Comparison of ENCODE assay signal across 20 cellular contexts in genomic region chr15:69951511-69952209, GRCh38.
DNase-seq lines count a peak whose midpoint lies in the region; ATAC-seq, FAIRE-seq and TF ChIP-seq lines count a peak whose summit lies in the region.
"Had no signal": no experiment of that assay in that cellular context is flagged by ENCODE, and none has a peak within 500 bp of the region (broad histone marks: within the 10 kb centered on the region; RNA-seq: fewer than 3 reads in every experiment).

No MANE protein-coding gene starts in this region.

- H3K4me3 Mint-ChIP-seq in GM23338 (no peak overlapping the region), CD14-positive monocyte (no peak overlapping the region)
- H3K4me3 Mint-ChIP-seq: natural killer cell treated with Interleukin-12 subunit alpha and Interleukin-12 subunit beta and Interleukin-15 and Interleukin-18, amount 100 ng/mL, for 72 hours had no signal

- H3K79me2 ChIP-seq in GM23338 (replicated peaks; ENCODE audit: insufficient read depth) (no peaks in the 10 kb centered on the region), H1 (ENCODE audit: control insufficient read depth in 1 of 2, insufficient read depth in 2 of 2, low read length in 2 of 2) (no peaks in the 10 kb centered on the region)

- H4K20me1 ChIP-seq in GM23338 (replicated peaks; ENCODE audit: insufficient read depth) = no peaks in the 10 kb centered on the region
- no peaks in the 10 kb centered on the region for H4K20me1 ChIP-seq in H1 (replicated peaks in 1 of 2; ENCODE audit: control insufficient read depth in 1 of 2, insufficient read depth in 2 of 2, low read length in 2 of 2)

- H3K9me3 ChIP-seq in H1 (ENCODE audit: insufficient read depth in 2 of 2, low read depth in 1 of 2, low read length in 1 of 2) (no peaks in the 10 kb centered on the region), neuronal stem cell (replicated peaks in 1 of 2; ENCODE audit: control insufficient read depth in 2 of 2, insufficient read depth in 1 of 2, low read depth in 1 of 2, low read length in 2 of 2) (no peaks in the 10 kb centered on the region)
- H3K9me3 ChIP-seq: HAP-1, heart left ventricle had no signal

- H3K4ac ChIP-seq in H1 (replicated peaks; ENCODE audit: insufficient read length, low read depth, low read length) = no peak overlapping the region
- no peak overlapping the region for H3K4ac ChIP-seq in neuronal stem cell (ENCODE audit: low read length)

- DNase-seq in GM23338 (ENCODE audit: low spot score) (no peak), NCI-H69 (lab: John Stamatoyannopoulos, UW) (peak; percentile 26), H1 (ENCODE audit: low read depth in 1 of 2, low spot score in 2 of 2) (no peak), head of caudate nucleus (no peak), NCI-H2171 treated with DMSO at 0.1 percent for 48 hours (lab: John Stamatoyannopoulos, UW) (no peak), CD14-positive monocyte (ENCODE audit: low spot score) (no peak), neuronal stem cell (ENCODE audit: low spot score) (no peak)
- DNase-seq: Calu3; cortex of kidney; heart left ventricle; mesendoderm; stimulated activated CD4-positive, alpha-beta T cell treated with anti-CD3 and anti-CD28 coated beads, Interleukin-15, amount 100 ng/mL, for 24 hours; stimulated activated naive CD8-positive, alpha-beta T cell treated with anti-CD3 and anti-CD28 coated beads, Interleukin-15, Interleukin-2, amounts not matched to agents 100 U/mL and 50 U/mL, for 24 hours; T-helper 9 cell had no signal

- no peak overlapping the region for H3K4me3 ChIP-seq in GM23338
- no peak overlapping the region for H3K4me3 ChIP-seq in H1 (ENCODE audit: extremely low read depth in 1 of 4, insufficient read depth in 2 of 4, low read depth in 3 of 4, low read length in 4 of 4)
- no peak overlapping the region for H3K4me3 ChIP-seq in neuronal stem cell (ENCODE audit: low read length in 2 of 2)
- H3K4me3 ChIP-seq: HAP-1, heart left ventricle had no signal

- TF ChIP-seq POLR2A in H1 (IDR thresholded peaks at IDR 0.05; ENCODE audit: control extremely low read depth in 1 of 2, low read depth in 2 of 2, low read length in 2 of 2) = no peak

- intact Hi-C loops in head of caudate nucleus (cut with DNase I) (no loop called here), CD14-positive monocyte (cut with micrococcal nuclease) (no loop called here)

- no peak for TF ChIP-seq RAD21 in H1 (IDR thresholded peaks at IDR 0.05 in 1 of 2, conservative IDR thresholded peaks at IDR 0.05 in 1 of 2; ENCODE audit: low read depth in 2 of 2, low read length in 2 of 2)

- no peak overlapping the region for H2BK5ac ChIP-seq in H1 (ENCODE audit: low read depth, low read length)
- H2BK5ac ChIP-seq in neuronal stem cell (ENCODE audit: low read length) = no peak overlapping the region

- no peak overlapping the region for H4K8ac ChIP-seq in H1 (ENCODE audit: extremely low read depth, insufficient read depth, low read length)
- H4K8ac ChIP-seq in neuronal stem cell (ENCODE audit: low read depth, low read length) = no peak overlapping the region

- no peaks in the 10 kb centered on the region for H3F3A ChIP-seq in GM23338 (replicated peaks; ENCODE audit: low read depth)

- H3K27me3 ChIP-seq in GM23338 (ENCODE audit: insufficient read depth) = no peaks in the 10 kb centered on the region
- no peaks in the 10 kb centered on the region for H3K27me3 ChIP-seq in H1 (replicated peaks in 1 of 4; ENCODE audit: control insufficient read depth in 3 of 4, extremely low read depth in 1 of 4, insufficient read depth in 3 of 4, low read length in 3 of 4)
- peaks cover 0 to 8% (median 0%) of the 10 kb centered on the region in 3 experiments for H3K27me3 ChIP-seq in neuronal stem cell (ENCODE audit: control insufficient read depth in 3 of 3, insufficient read depth in 3 of 3, low read depth in 1 of 3, low read length in 3 of 3)

- CTCF ChIA-PET in H1 (lab: Charles Lee; ENCODE audit: partially characterized antibody) = no interaction called here

- TF ChIP-seq EP300 in H1 (IDR thresholded peaks at IDR 0.05; ENCODE audit: borderline replicate concordance in 1 of 2, low read depth in 2 of 2, low read length in 2 of 2) = no peak

- H3K9me2 ChIP-seq in GM23338 (ENCODE audit: insufficient read depth) = 0 out of 2 replicates have a peak, but pooled peaks cover 5% of the 10 kb centered on the region

- ATAC-seq in GM23338 = no peak
- ATAC-seq: heart left ventricle; natural killer cell treated with Interleukin-12 subunit alpha and Interleukin-12 subunit beta and Interleukin-15 and Interleukin-18, amount 100 ng/mL, for 72 hours; stimulated activated naive CD8-positive, alpha-beta T cell treated with anti-CD3 and anti-CD28 coated beads, Interleukin-15, Interleukin-2, amounts not matched to agents 100 U/mL and 50 U/mL, for 24 hours had no signal

- H2AK5ac ChIP-seq in H1 (ENCODE audit: low read depth, low read length) (no peak overlapping the region), neuronal stem cell (ENCODE audit: low read depth, low read length) (no peak overlapping the region)

- H3K27ac ChIP-seq in 22Rv1 (peak overlapping the region; percentile 19), GM23338 (ENCODE audit: low read depth) (no peak overlapping the region), H1 (ENCODE audit: low read depth, low read length) (no peak overlapping the region), neuronal stem cell (replicated peaks; ENCODE audit: low read length) (no peak overlapping the region)
- H3K27ac ChIP-seq: epithelial cell of prostate, heart left ventricle had no signal

- H3K4me2 ChIP-seq in GM23338 (no peak overlapping the region), H1 (ENCODE audit: insufficient read depth in 1 of 2, low read depth in 2 of 2, low read length in 2 of 2) (no peak overlapping the region), neuronal stem cell (ENCODE audit: insufficient read depth, low read length, poor library complexity, severe bottlenecking) (no peak overlapping the region)

- H3K56ac ChIP-seq in H1 (replicated peaks; ENCODE audit: insufficient read length, low read depth, low read length) = no peak overlapping the region

- POLR2A ChIA-PET in H1 (lab: Charles Lee; ENCODE audit: partially characterized antibody) = no interaction called here

- no peak overlapping the region for H4K5ac ChIP-seq in H1 (ENCODE audit: insufficient read length, low read depth, low read length)

- WGBS in H1 (ENCODE audit: extremely low coverage in 1 of 2, insufficient coverage in 1 of 2, insufficient read length in 1 of 2, insufficient replicate concordance in 2 of 2, low coverage in 1 of 2, low lambda C conversion rate in 2 of 2, missing lambda C conversion rate in 1 of 2), 2 experiments = 83% methylated on average over 4 of the region's 4 CpGs; no CpG with 5 or more reads in 1 of the 2 experiments
- WGBS in neuronal stem cell (ENCODE audit: extremely low coverage in 2 of 2, insufficient read length in 2 of 2, insufficient replicate concordance in 1 of 2), 2 donors = no CpG with 5 or more reads among the region's 4 CpGs

- no peaks in the 10 kb centered on the region; the same call in 1 of the 2 replicates for H3K23me2 ChIP-seq in H1 (ENCODE audit: low read depth, low read length)

- FAIRE-seq in H1 (lab: Jason Lieb, UNC) = no peak
- FAIRE-seq: astrocyte, keratinocyte had no signal

- H4K91ac ChIP-seq in H1 (replicated peaks; ENCODE audit: insufficient read length, low read length) (no peak overlapping the region), neuronal stem cell (ENCODE audit: low read depth, low read length, poor library complexity) (no peak overlapping the region)

- no peaks in the 10 kb centered on the region for H3K36me3 Mint-ChIP-seq in GM23338 (ENCODE audit: low read depth)
- H3K36me3 Mint-ChIP-seq in CD14-positive monocyte = no peaks in the 10 kb centered on the region
- H3K36me3 Mint-ChIP-seq: natural killer cell treated with Interleukin-12 subunit alpha and Interleukin-12 subunit beta and Interleukin-15 and Interleukin-18, amount 100 ng/mL, for 72 hours had no signal

- H3K79me1 ChIP-seq in H1 (ENCODE audit: low read depth, low read length) = no peaks in the 10 kb centered on the region
- H3K79me1 ChIP-seq in neuronal stem cell (ENCODE audit: low read depth, low read length) = no peaks in the 10 kb centered on the region

- H3K18ac ChIP-seq in H1 (ENCODE audit: extremely low read depth, low read length) = no peak overlapping the region
- no peak overlapping the region for H3K18ac ChIP-seq in neuronal stem cell (ENCODE audit: low read length)

- no peaks in the 10 kb centered on the region for H3K36me3 ChIP-seq in GM23338 (ENCODE audit: insufficient read depth)
- H3K36me3 ChIP-seq in H1 (ENCODE audit: control insufficient read depth in 2 of 4, insufficient read depth in 4 of 4, low read length in 3 of 4) = no peaks in the 10 kb centered on the region
- H3K36me3 ChIP-seq in neuronal stem cell (replicated peaks in 1 of 2; ENCODE audit: control insufficient read depth in 2 of 2, insufficient read depth in 2 of 2, low read length in 2 of 2) = no peaks in the 10 kb centered on the region
- H3K36me3 ChIP-seq: HAP-1, heart left ventricle had no signal

- H3K4me1 ChIP-seq in GM23338 (ENCODE audit: insufficient read depth) (no peaks in the 10 kb centered on the region), H1 (replicated peaks in 1 of 4; ENCODE audit: control insufficient read depth in 3 of 4, insufficient read depth in 4 of 4, low read length in 3 of 4) (no peaks in the 10 kb centered on the region), neuronal stem cell (ENCODE audit: control insufficient read depth in 2 of 2, insufficient read depth in 1 of 2, low read depth in 1 of 2, low read length in 2 of 2) (peaks cover 0 to 11% of the 10 kb centered on the region in 2 donors)
- H3K4me1 ChIP-seq: HAP-1, heart left ventricle had no signal

- no peak overlapping the region for H3K14ac ChIP-seq in H1 (ENCODE audit: insufficient read length)
- H3K14ac ChIP-seq in neuronal stem cell (ENCODE audit: low read length) = no peak overlapping the region

- no peak overlapping the region for H2BK120ac ChIP-seq in H1 (replicated peaks; ENCODE audit: low read depth, low read length)
- H2BK120ac ChIP-seq in neuronal stem cell (ENCODE audit: low read depth, low read length) = no peak overlapping the region

- H3K9me3 Mint-ChIP-seq in GM23338 = no peaks in the 10 kb centered on the region; the same call in 2 of the 3 replicates
- no peaks in the 10 kb centered on the region for H3K9me3 Mint-ChIP-seq in CD14-positive monocyte
- H3K9me3 Mint-ChIP-seq: natural killer cell treated with Interleukin-12 subunit alpha and Interleukin-12 subunit beta and Interleukin-15 and Interleukin-18, amount 100 ng/mL, for 72 hours had no signal

- TF ChIP-seq CTCF in 22Rv1 (IDR thresholded peaks at IDR 0.05) = 0 out of 2 replicates have a peak, but pooled peaks have one; percentile 12
- TF ChIP-seq CTCF in GM23338 (conservative IDR thresholded peaks at IDR 0.05; ENCODE audit: low read depth in 2 of 2) = no peak
- no peak for TF ChIP-seq CTCF in H1 (IDR thresholded peaks at IDR 0.05; ENCODE audit: control extremely low read depth in 1 of 3, insufficient read depth in 1 of 3, low read depth in 1 of 3, low read length in 3 of 3)
- TF ChIP-seq CTCF in CD14-positive monocyte (IDR thresholded peaks at IDR 0.05) = no peak

- H2BK15ac ChIP-seq in H1 (ENCODE audit: low read length) = no peak overlapping the region
- H2BK15ac ChIP-seq in neuronal stem cell (ENCODE audit: low read length) = no peak overlapping the region

- H3K9ac ChIP-seq in H1 (replicated peaks in 1 of 4; ENCODE audit: extremely low read depth in 1 of 4, low read depth in 3 of 4, low read length in 3 of 4) = no peak overlapping the region
- H3K9ac ChIP-seq in neuronal stem cell (ENCODE audit: low read depth, low read length, poor library complexity) = no peak overlapping the region

- peaks cover 2% of the 10 kb centered on the region for H3K27me3 Mint-ChIP-seq in GM23338 (ENCODE audit: insufficient read depth, low read depth, poor library complexity)
- H3K27me3 Mint-ChIP-seq in CD14-positive monocyte (ENCODE audit: low read depth in 3 of 3) = peaks cover 0 to 3% (median under 1%) of the 10 kb centered on the region in 3 donors

- 0 out of 2 replicates have a peak overlapping the region, but pooled peaks have one; percentile 12 for H2AFZ ChIP-seq in GM23338
- H2AFZ ChIP-seq in H1 (ENCODE audit: low read length) = peak overlapping the region; percentile 45; the same call in 1 of the 2 replicates
- H2AFZ ChIP-seq in neuronal stem cell (ENCODE audit: low read length) = no peak overlapping the region

- H2BK12ac ChIP-seq in H1 (ENCODE audit: low read depth, low read length) (no peak overlapping the region), neuronal stem cell (ENCODE audit: low read length) (no peak overlapping the region)

- H2BK20ac ChIP-seq in H1 (ENCODE audit: low read length) = no peak overlapping the region

- no peak overlapping the region for H3K27ac Mint-ChIP-seq in GM23338
- no peak overlapping the region for H3K27ac Mint-ChIP-seq in CD14-positive monocyte
- H3K27ac Mint-ChIP-seq: natural killer cell treated with Interleukin-12 subunit alpha and Interleukin-12 subunit beta and Interleukin-15 and Interleukin-18, amount 100 ng/mL, for 72 hours had no signal

- no peak overlapping the region for H3K23ac ChIP-seq in H1 (ENCODE audit: insufficient read length)
- no peak overlapping the region for H3K23ac ChIP-seq in neuronal stem cell (ENCODE audit: low read depth, low read length, poor library complexity)

- H3K4me1 Mint-ChIP-seq in GM23338 (peaks cover 6% of the 10 kb centered on the region), CD14-positive monocyte (peaks cover 2% of the 10 kb centered on the region)
